Comparison of ENCODE assay signal across 20 cellular contexts in genomic region chr20:41335591-41335990, GRCh38.
"Had no signal": no experiment of that assay in that cellular context is flagged by ENCODE, and none has a peak within 500 bp of the region (broad histone marks: within the 10 kb centered on the region; RNA-seq: fewer than 3 reads in every experiment).

No MANE protein-coding gene starts in this region.

- DNase-seq: activated CD4-positive, alpha-beta memory T cell treated with anti-CD3 and anti-CD28 coated beads for 36 hours; activated CD4-positive, alpha-beta T cell treated with anti-CD3 and anti-CD28 coated beads for 36 hours; activated CD8-positive, alpha-beta memory T cell treated with anti-CD3 and anti-CD28 coated beads, Interleukin-2, amount 10 ng/mL, durations not matched to agents 7 days and 5 days; activated T-cell treated with anti-CD3 and anti-CD28 coated beads, Interleukin-2, amount 50 U/mL, for 1 hour; adrenal gland; left colon; midbrain; ovary; stimulated activated CD4-positive, alpha-beta T cell treated with anti-CD3 and anti-CD28 coated beads, Interleukin-2, amount 100 ng/mL, for 48 hours; stimulated activated naive CD4-positive, alpha-beta T cell treated with Interleukin-2 at 50 U/mL for 16 hours; transverse colon had no signal

- H3K36me3 ChIP-seq: adrenal gland, cardiac muscle cell, ovary, transverse colon had no signal

- H3K9me3 ChIP-seq: adrenal gland, ovary, transverse colon had no signal

- H3K36me3 Mint-ChIP-seq: activated CD4-positive, alpha-beta memory T cell treated with anti-CD3 and anti-CD28 coated beads for 36 hours; activated CD8-positive, alpha-beta memory T cell treated with anti-CD3 and anti-CD28 coated beads, Interleukin-2, amount 10 ng/mL, durations not matched to agents 7 days and 5 days; activated naive CD4-positive, alpha-beta T cell treated with anti-CD3 and anti-CD28 coated beads, Interleukin-2, amount 50 U/mL, for 24 hours had no signal

- H3K27me3 ChIP-seq: adrenal gland, dorsolateral prefrontal cortex, ovary, transverse colon had no signal

- H3K9me3 Mint-ChIP-seq: activated CD4-positive, alpha-beta memory T cell treated with anti-CD3 and anti-CD28 coated beads for 36 hours; activated naive CD4-positive, alpha-beta T cell treated with anti-CD3 and anti-CD28 coated beads, Interleukin-2, amount 50 U/mL, for 24 hours; activated T-helper 2 cell treated with anti-CD3 and anti-CD28 coated beads, Interferon-gamma antibody, Interleukin-2, Interleukin-4, amounts not matched to agents 10 μg/mL and 5 μg/mL and 100 μg/mL, durations not matched to agents 14 hours and 24 hours and 36 hours; neural crest cell had no signal

- H3K4me3 Mint-ChIP-seq: activated CD4-positive, alpha-beta memory T cell treated with anti-CD3 and anti-CD28 coated beads for 36 hours; activated CD4-positive, alpha-beta T cell treated with anti-CD3 and anti-CD28 coated beads for 36 hours; activated CD8-positive, alpha-beta memory T cell treated with anti-CD3 and anti-CD28 coated beads, Interleukin-2, amount 10 ng/mL, durations not matched to agents 7 days and 5 days; activated naive CD4-positive, alpha-beta T cell treated with anti-CD3 and anti-CD28 coated beads, Interleukin-2, amount 50 U/mL, for 24 hours; neural crest cell had no signal

- H3K27ac Mint-ChIP-seq: activated CD4-positive, alpha-beta memory T cell treated with anti-CD3 and anti-CD28 coated beads for 36 hours; activated CD4-positive, alpha-beta T cell treated with anti-CD3 and anti-CD28 coated beads for 36 hours; activated CD8-positive, alpha-beta memory T cell treated with anti-CD3 and anti-CD28 coated beads, Interleukin-2, amount 10 ng/mL, durations not matched to agents 7 days and 5 days; activated naive CD4-positive, alpha-beta T cell treated with anti-CD3 and anti-CD28 coated beads, Interleukin-2, amount 50 U/mL, for 24 hours; activated T-helper 2 cell treated with anti-CD3 and anti-CD28 coated beads, Interferon-gamma antibody, Interleukin-2, Interleukin-4, amounts not matched to agents 10 μg/mL and 5 μg/mL and 100 μg/mL, durations not matched to agents 14 hours and 24 hours and 36 hours had no signal

- H3K4me3 ChIP-seq: adrenal gland, cardiac muscle cell, dorsolateral prefrontal cortex, lung, ovary, transverse colon had no signal

- ATAC-seq: activated CD4-positive, alpha-beta T cell treated with anti-CD3 and anti-CD28 coated beads for 36 hours; activated CD8-positive, alpha-beta memory T cell treated with anti-CD3 and anti-CD28 coated beads, Interleukin-2, amount 10 ng/mL, durations not matched to agents 7 days and 5 days; esophagus mucosa; left colon; SK-N-SH treated with all-trans-retinoic acid at 6 μM for 48 hours had no signal

- H3K27ac ChIP-seq: cardiac muscle cell, VCaP had no signal
